11 cellular contexts compared by ENCODE assay signal in genomic region chr10:127976701-127977367, GRCh38.
DNase-seq lines count a peak whose midpoint lies in the region; ATAC-seq and TF ChIP-seq lines count a peak whose summit lies in the region.
"Had no signal": no experiment of that assay in that cellular context is flagged by ENCODE, and none has a peak within 500 bp of the region (broad histone marks: within the 10 kb centered on the region; RNA-seq: fewer than 3 reads in every experiment).

No MANE protein-coding gene starts in this region.

- H3K4me3 Mint-ChIP-seq in endothelial cell (ENCODE audit: unreplicated experiment), result no peak overlapping the region
- H3K4me3 Mint-ChIP-seq: activated CD4-positive, alpha-beta memory T cell treated with anti-CD3 and anti-CD28 coated beads for 36 hours had no signal

- H3K9me3 ChIP-seq in upper lobe of left lung, result no peaks in the 10 kb centered on the region

- peaks cover 34 to 48% (median 43%) of the 10 kb centered on the region in 4 donors for H3K4me1 ChIP-seq in upper lobe of left lung

- H3K9me3 Mint-ChIP-seq in endothelial cell (ENCODE audit: unreplicated experiment), result no peaks in the 10 kb centered on the region

- ATAC-seq in SK-N-SH treated with all-trans-retinoic acid at 6 μM for 48 hours (peak; percentile 52), upper lobe of left lung (ENCODE audit: low FRiP score in 2 of 2) (no peak)

- H3K36me3 ChIP-seq in upper lobe of left lung, result no peaks in the 10 kb centered on the region

- no peak for TF ChIP-seq EP300 in upper lobe of left lung (IDR thresholded peaks at IDR 0.05)

- H3K27ac Mint-ChIP-seq in endothelial cell (ENCODE audit: unreplicated experiment), result peak overlapping the region; percentile 68
- H3K27ac Mint-ChIP-seq: activated CD4-positive, alpha-beta memory T cell treated with anti-CD3 and anti-CD28 coated beads for 36 hours had no signal

- H3K27ac ChIP-seq in upper lobe of left lung, result peak overlapping the region; percentile 60 to 85 (median 72)

- H3K27me3 ChIP-seq in upper lobe of left lung, result no peaks in the 10 kb centered on the region

- TF ChIP-seq CTCF in endothelial cell (IDR thresholded peaks at IDR 0.05; ENCODE audit: unreplicated experiment), result no peak
- TF ChIP-seq CTCF in upper lobe of left lung (IDR thresholded peaks at IDR 0.05), result no peak

- 45 to 61% methylated on average over 8 of the region's 8 CpGs for WGBS in upper lobe of left lung, 2 donors

- peak overlapping the region in 2 of 4 donors; percentile 3 to 22 for H3K4me3 ChIP-seq in upper lobe of left lung

- H3K36me3 Mint-ChIP-seq in endothelial cell (ENCODE audit: low read depth, unreplicated experiment), result peaks cover 13% of the 10 kb centered on the region
- H3K36me3 Mint-ChIP-seq: activated CD4-positive, alpha-beta memory T cell treated with anti-CD3 and anti-CD28 coated beads for 36 hours had no signal

- TF ChIP-seq POLR2A in upper lobe of left lung (IDR thresholded peaks at IDR 0.05), result no peak

- H3K4me1 Mint-ChIP-seq in endothelial cell (ENCODE audit: unreplicated experiment), result peaks cover 76% of the 10 kb centered on the region

- H3K27me3 Mint-ChIP-seq in endothelial cell (ENCODE audit: unreplicated experiment), result no peaks in the 10 kb centered on the region

- no peak for DNase-seq in endothelial cell (ENCODE audit: low spot score)
- DNase-seq in myocyte (ENCODE audit: low read depth), result peak; percentile 46
- no peak for DNase-seq in upper lobe of left lung
- no peak for DNase-seq in cerebellar nuclear complex (lab: John Stamatoyannopoulos, UW)
- no peak for DNase-seq in NCI-H1436 (lab: John Stamatoyannopoulos, UW)
- DNase-seq in HuH-7.5 (ENCODE audit: low spot score), result no peak
- DNase-seq: activated gamma-delta T cell; Karpas-422; stimulated activated CD4-positive, alpha-beta T cell treated with anti-CD3 and anti-CD28 coated beads, Interleukin-4, amount 100 ng/mL, for 24 hours had no signal

TF ChIP-seq in SK-N-SH treated with all-trans-retinoic acid at 6 μM for 48 hours, 23 proteins besides CTCF, POLR2A, EP300 and RAD21:
- TF ChIP-seq, protein P1, sequence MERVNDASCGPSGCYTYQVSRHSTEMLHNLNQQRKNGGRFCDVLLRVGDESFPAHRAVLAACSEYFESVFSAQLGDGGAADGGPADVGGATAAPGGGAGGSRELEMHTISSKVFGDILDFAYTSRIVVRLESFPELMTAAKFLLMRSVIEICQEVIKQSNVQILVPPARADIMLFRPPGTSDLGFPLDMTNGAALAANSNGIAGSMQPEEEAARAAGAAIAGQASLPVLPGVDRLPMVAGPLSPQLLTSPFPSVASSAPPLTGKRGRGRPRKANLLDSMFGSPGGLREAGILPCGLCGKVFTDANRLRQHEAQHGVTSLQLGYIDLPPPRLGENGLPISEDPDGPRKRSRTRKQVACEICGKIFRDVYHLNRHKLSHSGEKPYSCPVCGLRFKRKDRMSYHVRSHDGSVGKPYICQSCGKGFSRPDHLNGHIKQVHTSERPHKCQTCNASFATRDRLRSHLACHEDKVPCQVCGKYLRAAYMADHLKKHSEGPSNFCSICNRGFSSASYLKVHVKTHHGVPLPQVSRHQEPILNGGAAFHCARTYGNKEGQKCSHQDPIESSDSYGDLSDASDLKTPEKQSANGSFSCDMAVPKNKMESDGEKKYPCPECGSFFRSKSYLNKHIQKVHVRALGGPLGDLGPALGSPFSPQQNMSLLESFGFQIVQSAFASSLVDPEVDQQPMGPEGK (CRISPR knock-in tag; IDR thresholded peaks at IDR 0.05; ENCODE audit: borderline replicate concordance), result 0 out of 2 replicates have a peak, but pooled peaks have one; percentile 15
- TF ChIP-seq ZNF70 (CRISPR knock-in tag; IDR thresholded peaks at IDR 0.05) (no peak), ZFP3 (CRISPR knock-in tag; IDR thresholded peaks at IDR 0.05) (peak; percentile 42; the same call in 1 of the 2 replicates), ISL1 (CRISPR knock-in tag; IDR thresholded peaks at IDR 0.05) (peak; percentile 48), TSHZ2 (CRISPR knock-in tag; IDR thresholded peaks at IDR 0.05) (0 out of 2 replicates have a peak, but pooled peaks have one; percentile 49), ARNTL (CRISPR knock-in tag; IDR thresholded peaks at IDR 0.05; ENCODE audit: borderline replicate concordance, low read depth) (no peak), CSDC2 (CRISPR knock-in tag; IDR thresholded peaks at IDR 0.05) (no peak), GLIS3 (CRISPR knock-in tag; IDR thresholded peaks at IDR 0.05) (no peak), ZNF8 (CRISPR knock-in tag; IDR thresholded peaks at IDR 0.05) (no peak), ZC3H10 (CRISPR knock-in tag; IDR thresholded peaks at IDR 0.05) (no peak), RARB (CRISPR knock-in tag; IDR thresholded peaks at IDR 0.05) (no peak), BACH2 (CRISPR knock-in tag; IDR thresholded peaks at IDR 0.05; ENCODE audit: borderline replicate concordance) (no peak), ESRRG (CRISPR knock-in tag; IDR thresholded peaks at IDR 0.05) (no peak)
- TF ChIP-seq, protein P2, sequence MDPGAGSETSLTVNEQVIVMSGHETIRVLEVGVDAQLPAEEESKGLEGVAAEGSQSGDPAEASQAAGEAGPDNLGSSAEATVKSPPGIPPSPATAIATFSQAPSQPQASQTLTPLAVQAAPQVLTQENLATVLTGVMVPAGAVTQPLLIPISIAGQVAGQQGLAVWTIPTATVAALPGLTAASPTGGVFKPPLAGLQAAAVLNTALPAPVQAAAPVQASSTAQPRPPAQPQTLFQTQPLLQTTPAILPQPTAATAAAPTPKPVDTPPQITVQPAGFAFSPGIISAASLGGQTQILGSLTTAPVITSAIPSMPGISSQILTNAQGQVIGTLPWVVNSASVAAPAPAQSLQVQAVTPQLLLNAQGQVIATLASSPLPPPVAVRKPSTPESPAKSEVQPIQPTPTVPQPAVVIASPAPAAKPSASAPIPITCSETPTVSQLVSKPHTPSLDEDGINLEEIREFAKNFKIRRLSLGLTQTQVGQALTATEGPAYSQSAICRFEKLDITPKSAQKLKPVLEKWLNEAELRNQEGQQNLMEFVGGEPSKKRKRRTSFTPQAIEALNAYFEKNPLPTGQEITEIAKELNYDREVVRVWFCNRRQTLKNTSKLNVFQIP (CRISPR knock-in tag; IDR thresholded peaks at IDR 0.05; ENCODE audit: borderline replicate concordance, low read depth), result no peak
- TF ChIP-seq, protein P3, sequence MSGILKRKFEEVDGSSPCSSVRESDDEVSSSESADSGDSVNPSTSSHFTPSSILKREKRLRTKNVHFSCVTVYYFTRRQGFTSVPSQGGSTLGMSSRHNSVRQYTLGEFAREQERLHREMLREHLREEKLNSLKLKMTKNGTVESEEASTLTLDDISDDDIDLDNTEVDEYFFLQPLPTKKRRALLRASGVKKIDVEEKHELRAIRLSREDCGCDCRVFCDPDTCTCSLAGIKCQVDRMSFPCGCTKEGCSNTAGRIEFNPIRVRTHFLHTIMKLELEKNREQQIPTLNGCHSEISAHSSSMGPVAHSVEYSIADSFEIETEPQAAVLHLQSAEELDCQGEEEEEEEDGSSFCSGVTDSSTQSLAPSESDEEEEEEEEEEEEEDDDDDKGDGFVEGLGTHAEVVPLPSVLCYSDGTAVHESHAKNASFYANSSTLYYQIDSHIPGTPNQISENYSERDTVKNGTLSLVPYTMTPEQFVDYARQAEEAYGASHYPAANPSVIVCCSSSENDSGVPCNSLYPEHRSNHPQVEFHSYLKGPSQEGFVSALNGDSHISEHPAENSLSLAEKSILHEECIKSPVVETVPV (CRISPR knock-in tag; IDR thresholded peaks at IDR 0.05), result no peak
